ENCODE assay signal across 8 cellular contexts in genomic region chr1:209190591-209191241, GRCh38.
DNase-seq lines count a peak whose midpoint lies in the region; ATAC-seq and TF ChIP-seq lines count a peak whose summit lies in the region.

No MANE protein-coding gene starts in this region.

- intact Hi-C loops in MCF 10A (cut with micrococcal nuclease), result loop anchor here (1.0 kb wide), 3 partner anchors 114 to 946 kb away; partner anchors contain the start of gene PLXNA2
- intact Hi-C loops in breast epithelium (cut with DNase I; ENCODE audit: low total_unique reads), result no loop called here
- intact Hi-C loops in prostate gland (cut with DNase I), result no loop called here

- H3K9ac ChIP-seq in fibroblast of lung (ENCODE audit: insufficient read depth, low read length), result no peak overlapping the region

- no peaks in the 10 kb centered on the region for H3K4me1 Mint-ChIP-seq in MCF 10A (ENCODE audit: insufficient read depth, unreplicated experiment)

- TF ChIP-seq CTCF in MCF 10A (IDR thresholded peaks at IDR 0.05; ENCODE audit: unreplicated experiment), result peak; percentile 96
- peak in 1 of 3 donors; percentile 18 for TF ChIP-seq CTCF in breast epithelium (IDR thresholded peaks at IDR 0.05)
- peak; percentile 58 to 82 for TF ChIP-seq CTCF in fibroblast of lung (conservative IDR thresholded peaks at IDR 0.05 in 1 of 2, IDR thresholded peaks at IDR 0.05 in 1 of 2; ENCODE audit: low read depth in 1 of 2, low read length in 2 of 2)
- TF ChIP-seq CTCF in prostate gland (IDR thresholded peaks at IDR 0.05), result peak in 3 of 4 experiments; percentile 2 to 43 (median 21)

- H3K27me3 ChIP-seq in breast epithelium (no peaks in the 10 kb centered on the region), fibroblast of lung (ENCODE audit: control insufficient read depth, insufficient read depth, low read length) (no peaks in the 10 kb centered on the region), prostate gland (replicated peaks; ENCODE audit: insufficient read depth) (peaks cover 2% of the 10 kb centered on the region)

- CTCF ChIA-PET in MCF 10A (lab: Yijun Ruan, JAX), result interaction anchor here (0.6 to 7.8 kb wide), 19 partner anchors 11 to 541 kb away, joined by 3 to 68 read pairs (median 5); no protein-coding TSS in a partner anchor

- TF ChIP-seq POLR2A in breast epithelium (IDR thresholded peaks at IDR 0.05) (no peak), prostate gland (IDR thresholded peaks at IDR 0.05) (no peak)

- no peak overlapping the region for H2AFZ ChIP-seq in fibroblast of lung (ENCODE audit: low read length)

- ATAC-seq in GM21737 (IDR thresholded peaks at IDR 0.05; ENCODE audit: unreplicated experiment), result peak; percentile 97

- no peaks in the 10 kb centered on the region for H3K79me2 ChIP-seq in fibroblast of lung (ENCODE audit: control insufficient read depth, insufficient read depth, low read length)

- no peak overlapping the region for H3K4me2 ChIP-seq in fibroblast of lung (ENCODE audit: extremely low read depth, insufficient read depth, low read length)

- H3K9me3 ChIP-seq in breast epithelium (peaks cover 6 to 10% of the 10 kb centered on the region in 2 donors), fibroblast of lung (ENCODE audit: control insufficient read depth, insufficient read depth, low read depth, low read length) (no peaks in the 10 kb centered on the region), prostate gland (no peaks in the 10 kb centered on the region)

- POLR2A ChIA-PET in MCF 10A (lab: Yijun Ruan, JAX), result interaction anchor here (1.4 kb wide), 1 partner anchor 164 kb away, joined by 3 read pairs; no protein-coding TSS in a partner anchor

- WGBS in prostate gland, result 15% methylated on average over 12 of the region's 12 CpGs

- H4K20me1 ChIP-seq in fibroblast of lung (ENCODE audit: control insufficient read depth, extremely low read depth, insufficient read depth, low read length), result no peaks in the 10 kb centered on the region

- DNase-seq in MCF 10A (ENCODE audit: unreplicated experiment), result peak; percentile 85
- DNase-seq in breast epithelium (ENCODE audit: low spot score in 2 of 2), result no peak
- DNase-seq in KG1 (lab: John Stamatoyannopoulos, UW), result peak; percentile 5
- peak; percentile 59 for DNase-seq in SHP77 treated with DMSO at 0.1 percent for 48 hours (lab: John Stamatoyannopoulos, UW)
- DNase-seq in fibroblast of lung (ENCODE audit: low read depth in 2 of 2), result peak; percentile 41 to 48
- no peak for DNase-seq in prostate gland (ENCODE audit: low spot score)
- DNase-seq in 8988T, result no peak

- no peak overlapping the region for H3K27ac Mint-ChIP-seq in MCF 10A (ENCODE audit: low read depth, unreplicated experiment)

- no peaks in the 10 kb centered on the region for H3K36me3 Mint-ChIP-seq in MCF 10A (ENCODE audit: insufficient read depth, unreplicated experiment)

- H3K27me3 Mint-ChIP-seq in MCF 10A (ENCODE audit: insufficient read depth, unreplicated experiment), result no peaks in the 10 kb centered on the region

- BruUV-seq in MCF 10A (replicated peaks; lab: Mats Ljungman, UMichigan), result no TSS peak

- H3K4me1 ChIP-seq in breast epithelium, result no peaks in the 10 kb centered on the region
- H3K4me1 ChIP-seq in fibroblast of lung (ENCODE audit: control insufficient read depth, extremely low read depth, insufficient read depth, low read length), result no peaks in the 10 kb centered on the region
- H3K4me1 ChIP-seq in prostate gland (replicated peaks), result no peaks in the 10 kb centered on the region

- no peak overlapping the region for H3K27ac ChIP-seq in breast epithelium
- H3K27ac ChIP-seq in fibroblast of lung (ENCODE audit: insufficient read depth, low read length), result no peak overlapping the region
- no peak overlapping the region for H3K27ac ChIP-seq in prostate gland

- H3K4me3 ChIP-seq in breast epithelium (no peak overlapping the region), fibroblast of lung (replicated peaks in 1 of 4; ENCODE audit: control extremely low read depth in 1 of 4, insufficient read depth in 1 of 4, low read depth in 3 of 4, low read length in 4 of 4) (no peak overlapping the region), prostate gland (no peak overlapping the region)

- no peaks in the 10 kb centered on the region for H3K36me3 ChIP-seq in breast epithelium
- H3K36me3 ChIP-seq in fibroblast of lung (ENCODE audit: control insufficient read depth, insufficient read depth, low read length), result no peaks in the 10 kb centered on the region
- H3K36me3 ChIP-seq in prostate gland, result no peaks in the 10 kb centered on the region

- no peak overlapping the region for H3K4me3 Mint-ChIP-seq in MCF 10A (ENCODE audit: unreplicated experiment)

- peaks cover 9% of the 10 kb centered on the region for H3K9me3 Mint-ChIP-seq in MCF 10A (ENCODE audit: unreplicated experiment)

Comparison
In these comparisons a context has a peak if more than half of its experiments do, and no peak if none do; other contexts are left out.
1. DNase-seq: peak in MCF 10A (single experiment), KG1 (single experiment), SHP77 treated with DMSO at 0.1 percent for 48 hours (single experiment) and fibroblast of lung (2 of 2); none in breast epithelium (0 of 2), prostate gland (single experiment) and 8988T (single experiment).